9 cellular contexts compared by ENCODE assay signal in genomic region chr4:88803600-88804096, GRCh38.
DNase-seq lines count a peak whose midpoint lies in the region; ATAC-seq and TF ChIP-seq lines count a peak whose summit lies in the region.
"Had no signal": no experiment of that assay in that cellular context is flagged by ENCODE, and none has a peak within 500 bp of the region (broad histone marks: within the 10 kb centered on the region; RNA-seq: fewer than 3 reads in every experiment).

No MANE protein-coding gene starts in this region.

- no peak for TF ChIP-seq POLR2A in heart left ventricle (IDR thresholded peaks at IDR 0.05)

- TF ChIP-seq CTCF in RWPE1 (conservative IDR thresholded peaks at IDR 0.05; ENCODE audit: low read depth): no peak
- TF ChIP-seq CTCF in heart left ventricle (IDR thresholded peaks at IDR 0.05): no peak

- intact Hi-C loops in heart left ventricle (cut with DNase I): loop anchor here in 1 of 10 donors (10.0 kb wide), 1 partner anchor 99 kb away; no protein-coding TSS in a partner anchor

- peak overlapping the region; percentile 49 for H3K27ac Mint-ChIP-seq in activated naive CD4-positive, alpha-beta T cell treated with anti-CD3 and anti-CD28 coated beads, Interleukin-2, amount 10 ng/mL, durations not matched to agents 7 days and 5 days
- H3K27ac Mint-ChIP-seq: activated naive CD4-positive, alpha-beta T cell treated with anti-CD3 and anti-CD28 coated beads, Interleukin-2, amount 50 U/mL, for 24 hours had no signal

- peaks cover 27% of the 10 kb centered on the region for H3K4me1 Mint-ChIP-seq in activated naive CD4-positive, alpha-beta T cell treated with anti-CD3 and anti-CD28 coated beads, Interleukin-2, amount 10 ng/mL, durations not matched to agents 7 days and 5 days

- POLR2A ChIA-PET in RWPE1 (lab: Yijun Ruan, JAX; ENCODE audit: low non-redundant PET): no interaction called here

- CTCF ChIA-PET in activated naive CD4-positive, alpha-beta T cell treated with anti-CD3 and anti-CD28 coated beads, Interleukin-2, amount 10 ng/mL, durations not matched to agents 7 days and 5 days (lab: Charles Lee): no interaction called here
- CTCF ChIA-PET in RWPE1 (lab: Yijun Ruan, JAX): interaction anchor here (0.7 kb wide), 1 partner anchor 622 kb away, joined by 3 read pairs; no protein-coding TSS in a partner anchor

- no peak overlapping the region for H3K4me3 ChIP-seq in heart left ventricle

- DNase-seq in activated naive CD4-positive, alpha-beta T cell treated with anti-CD3 and anti-CD28 coated beads, Interleukin-2, amount 10 ng/mL, durations not matched to agents 7 days and 5 days: no peak
- DNase-seq in activated naive CD4-positive, alpha-beta T cell treated with Interleukin-2 at 50 U/mL for 16 hours: no peak
- DNase-seq in RWPE1 (ENCODE audit: low spot score): peak; percentile 7
- peak in 3 of 5 donors; percentile 15 to 29 (median 20) for DNase-seq in heart left ventricle
- DNase-seq in ureter (ENCODE audit: low spot score): peak; percentile 74
- DNase-seq in mesenteric fat pad (ENCODE audit: low spot score): no peak

- no peaks in the 10 kb centered on the region for H3K9me3 ChIP-seq in heart left ventricle

- H3K27me3 Mint-ChIP-seq in activated naive CD4-positive, alpha-beta T cell treated with anti-CD3 and anti-CD28 coated beads, Interleukin-2, amount 10 ng/mL, durations not matched to agents 7 days and 5 days: no peaks in the 10 kb centered on the region
- H3K27me3 Mint-ChIP-seq: activated naive CD4-positive, alpha-beta T cell treated with anti-CD3 and anti-CD28 coated beads, Interleukin-2, amount 50 U/mL, for 24 hours had no signal

- no peaks in the 10 kb centered on the region for H3K9me3 Mint-ChIP-seq in activated naive CD4-positive, alpha-beta T cell treated with anti-CD3 and anti-CD28 coated beads, Interleukin-2, amount 10 ng/mL, durations not matched to agents 7 days and 5 days
- H3K9me3 Mint-ChIP-seq: activated naive CD4-positive, alpha-beta T cell treated with anti-CD3 and anti-CD28 coated beads, Interleukin-2, amount 50 U/mL, for 24 hours had no signal

- peak; percentile 83 for ATAC-seq in HG02981 (IDR thresholded peaks at IDR 0.05; ENCODE audit: unreplicated experiment)
- peak; percentile 49 to 85 (median 82) for ATAC-seq in heart left ventricle
- ATAC-seq in HG02970 (IDR thresholded peaks at IDR 0.05; ENCODE audit: low FRiP score, unreplicated experiment): no peak

- H3K27me3 ChIP-seq in heart left ventricle: no peaks in the 10 kb centered on the region

- no peak overlapping the region for H3K4me3 Mint-ChIP-seq in activated naive CD4-positive, alpha-beta T cell treated with anti-CD3 and anti-CD28 coated beads, Interleukin-2, amount 10 ng/mL, durations not matched to agents 7 days and 5 days
- H3K4me3 Mint-ChIP-seq: activated naive CD4-positive, alpha-beta T cell treated with anti-CD3 and anti-CD28 coated beads, Interleukin-2, amount 50 U/mL, for 24 hours had no signal

- H3K36me3 ChIP-seq in heart left ventricle: peaks cover 0 to 8% (median 0%) of the 10 kb centered on the region in 9 donors

- 58 to 73% (median 60%) methylated on average over 5 of the region's 5 CpGs for WGBS in heart left ventricle, 4 donors

- peaks cover 0 to 42% (median 17%) of the 10 kb centered on the region in 12 donors for H3K4me1 ChIP-seq in heart left ventricle

- H3K27ac ChIP-seq in RWPE1 (peak overlapping the region; percentile 55; the same call in 1 of the 2 replicates), heart left ventricle (peak overlapping the region in 7 of 12 donors; percentile 23 to 74 (median 29))

- H3K36me3 Mint-ChIP-seq in activated naive CD4-positive, alpha-beta T cell treated with anti-CD3 and anti-CD28 coated beads, Interleukin-2, amount 10 ng/mL, durations not matched to agents 7 days and 5 days: peaks cover 47% of the 10 kb centered on the region
- H3K36me3 Mint-ChIP-seq: activated naive CD4-positive, alpha-beta T cell treated with anti-CD3 and anti-CD28 coated beads, Interleukin-2, amount 50 U/mL, for 24 hours had no signal

Comparison
In these comparisons a context has a peak if more than half of its experiments do, and no peak if none do; other contexts are left out.
1. DNase-seq: peak in RWPE1 (single experiment), heart left ventricle (3 of 5) and ureter (single experiment); none in activated naive CD4-positive, alpha-beta T cell treated with anti-CD3 and anti-CD28 coated beads, Interleukin-2, amount 10 ng/mL, durations not matched to agents 7 days and 5 days (single experiment), activated naive CD4-positive, alpha-beta T cell treated with Interleukin-2 at 50 U/mL for 16 hours (single experiment) and mesenteric fat pad (single experiment).